ENCODE assay signal across 20 cellular contexts in the genomic region with DNA sequence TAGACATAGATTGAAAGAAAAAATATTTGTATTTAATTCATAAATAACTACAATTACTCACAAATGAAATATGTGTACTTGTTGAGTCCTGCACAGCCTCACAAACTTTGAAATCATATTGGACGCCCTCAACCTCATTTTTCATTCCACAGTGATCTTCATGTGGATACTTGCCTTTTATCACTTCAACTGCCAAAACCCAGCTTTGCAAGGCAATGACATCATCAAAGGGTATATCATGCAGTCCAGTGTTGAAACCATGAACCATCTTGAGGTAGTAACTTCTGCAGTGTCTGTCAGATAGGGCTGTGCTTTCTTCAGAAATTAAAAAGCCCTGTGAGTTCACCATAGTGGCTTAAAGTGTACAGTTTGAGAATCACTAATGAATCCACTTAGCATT.
DNase-seq lines count a peak whose midpoint lies in the region; ATAC-seq, FAIRE-seq and TF ChIP-seq lines count a peak whose summit lies in the region.
"Had no signal": no experiment of that assay in that cellular context is flagged by ENCODE, and none has a peak within 500 bp of the region (broad histone marks: within the 10 kb centered on the region; RNA-seq: fewer than 3 reads in every experiment).

No MANE protein-coding gene starts in this region.

- no peaks in the 10 kb centered on the region for H3K9me3 ChIP-seq in RWPE2 (ENCODE audit: severe bottlenecking)
- H3K9me3 ChIP-seq: A549, BE2C had no signal

- TF ChIP-seq CTCF in RWPE2 (IDR thresholded peaks at IDR 0.05; ENCODE audit: poor library complexity, severe bottlenecking) = no peak
- no peak for TF ChIP-seq CTCF in epithelial cell of esophagus (IDR thresholded peaks at IDR 0.05; ENCODE audit: insufficient read depth, low read depth, low read length, missing control alignments)
- TF ChIP-seq CTCF in foreskin keratinocyte (conservative IDR thresholded peaks at IDR 0.05) = no peak
- TF ChIP-seq CTCF in GM13976 (IDR thresholded peaks at IDR 0.05; ENCODE audit: borderline replicate concordance, control extremely low read depth, extremely low read depth, insufficient read depth, missing control alignments) = no peak

- in situ Hi-C loops in GM13976 (cut with MboI; ENCODE audit: low sequenced_read_pairs, unreplicated experiment) = no loop called here

- H3K4me3 ChIP-seq in RWPE2 (ENCODE audit: severe bottlenecking) (no peak overlapping the region), epithelial cell of esophagus (ENCODE audit: low read length) (no peak overlapping the region)
- H3K4me3 ChIP-seq: A549, GM23338, K562 had no signal

- ATAC-seq in RWPE2 (ENCODE audit: low read depth) (peak; percentile 50; the same call in 1 of the 3 replicates), foreskin keratinocyte (peak; percentile 89), GM18867 (IDR thresholded peaks at IDR 0.05; ENCODE audit: unreplicated experiment) (no peak)
- ATAC-seq: A549; CD8-positive, alpha-beta T cell; GM23338; K562 had no signal

- H3K27me3 ChIP-seq in RWPE2 (ENCODE audit: insufficient read depth, poor library complexity, severe bottlenecking) (no peaks in the 10 kb centered on the region), foreskin keratinocyte (no peaks in the 10 kb centered on the region)
- H3K27me3 ChIP-seq: BE2C had no signal

- H3K4me1 ChIP-seq in RWPE2 (ENCODE audit: insufficient read depth, poor library complexity, severe bottlenecking) = no peaks in the 10 kb centered on the region
- H3K4me1 ChIP-seq in foreskin keratinocyte = no peaks in the 10 kb centered on the region
- H3K4me1 ChIP-seq: A549 had no signal

- no peak for TF ChIP-seq POLR2A in GM12892 (IDR thresholded peaks at IDR 0.05; ENCODE audit: low read depth, low read length)

- DNase-seq in HPDE6-E6E7 (ENCODE audit: extremely low spot score) = peak; percentile 26
- no peak for DNase-seq in RWPE2 (ENCODE audit: low spot score)
- DNase-seq in epithelial cell of esophagus (ENCODE audit: low read depth) = peak; percentile 96
- DNase-seq in foreskin keratinocyte = peak; percentile 71 to 94
- DNase-seq in GM13976 (ENCODE audit: low spot score) = no peak
- no peak for DNase-seq in NCI-H345 (lab: John Stamatoyannopoulos, UW)
- no peak for DNase-seq in GM12892 (ENCODE audit: insufficient read length)
- DNase-seq: BE2C; CD8-positive, alpha-beta T cell; COR-L47; DMS153; DND-41; GDM1; H7 had no signal

- FAIRE-seq in GM12892 (lab: Jason Lieb, UNC) = no peak
- FAIRE-seq: A549, D721Med, K562 had no signal

- H3K27ac ChIP-seq in RWPE2 (ENCODE audit: poor library complexity, severe bottlenecking) (no peak overlapping the region), foreskin keratinocyte (no peak overlapping the region)
- H3K27ac ChIP-seq: A549, C4-2B had no signal

- H3K36me3 ChIP-seq in RWPE2 (ENCODE audit: low read depth) = no peaks in the 10 kb centered on the region
- H3K36me3 ChIP-seq: BE2C had no signal

Comparison
In these comparisons a context has a peak if more than half of its experiments do, and no peak if none do; other contexts are left out.
1. DNase-seq: peak in HPDE6-E6E7 (single experiment), epithelial cell of esophagus (single experiment) and foreskin keratinocyte (2 of 2); none in RWPE2 (single experiment), GM13976 (single experiment), NCI-H345 (single experiment) and GM12892 (single experiment).